24 cellular contexts compared by ENCODE assay signal in the genomic region with DNA sequence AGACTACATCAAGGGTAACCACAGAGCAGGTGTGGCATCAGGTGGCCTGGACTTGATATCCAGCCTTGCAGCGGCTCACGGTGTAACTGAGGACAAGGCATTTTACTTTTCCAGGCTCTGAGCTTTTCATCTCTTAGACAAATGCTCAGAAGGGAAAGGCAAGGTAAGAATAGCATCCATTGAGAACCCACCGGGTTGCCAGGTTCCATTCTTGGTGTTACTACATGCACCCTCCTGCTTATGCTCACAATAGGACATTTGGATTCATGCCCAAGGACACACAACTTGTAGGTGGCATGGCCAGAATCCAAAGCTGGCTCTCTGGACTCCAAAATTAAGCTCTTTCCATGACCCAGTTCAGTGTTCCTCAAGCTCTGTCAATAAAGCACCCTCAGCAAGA.
"Had no signal": no experiment of that assay in that cellular context is flagged by ENCODE, and none has a peak within 500 bp of the region (broad histone marks: within the 10 kb centered on the region; RNA-seq: fewer than 3 reads in every experiment).

No MANE protein-coding gene starts in this region.

- H3K36me3 Mint-ChIP-seq: activated CD4-positive, alpha-beta memory T cell treated with anti-CD3 and anti-CD28 coated beads for 36 hours; activated naive CD8-positive, alpha-beta T cell; memory B cell; stimulated activated effector memory CD8-positive, alpha-beta T cell treated with anti-CD3 and anti-CD28 coated beads, Interleukin-12 subunit alpha, Interleukin-12 subunit beta, amount 100 ng/mL, for 72 hours had no signal

- H3K9me3 Mint-ChIP-seq: activated B cell treated with CpG ODN at 0.5 μM for 24 hours; activated CD4-positive, alpha-beta memory T cell treated with anti-CD3 and anti-CD28 coated beads for 36 hours; memory B cell; nephron; stimulated activated effector memory CD8-positive, alpha-beta T cell treated with anti-CD3 and anti-CD28 coated beads, Interleukin-12 subunit alpha, Interleukin-12 subunit beta, amount 100 ng/mL, for 72 hours; stimulated activated naive CD8-positive, alpha-beta T cell treated with anti-CD3 and anti-CD28 coated beads, Interleukin-15, amount 100 ng/mL, for 72 hours had no signal

- H3K4me3 ChIP-seq: adrenal gland, ascending aorta, colonic mucosa, heart left ventricle, ovary, right lobe of liver, skin epidermis, suprapubic skin, transverse colon had no signal

- H3K9me3 ChIP-seq: adrenal gland, ascending aorta, colonic mucosa, heart left ventricle, neutrophil, ovary, right lobe of liver, suprapubic skin, transverse colon had no signal

- H3K36me3 ChIP-seq: adrenal gland, ascending aorta, brain microvascular endothelial cell, colonic mucosa, heart left ventricle, neutrophil, ovary, right lobe of liver, suprapubic skin, transverse colon had no signal

- DNase-seq: activated B cell treated with CpG ODN at 0.5 μM for 24 hours; activated CD4-positive, alpha-beta memory T cell treated with anti-CD3 and anti-CD28 coated beads for 36 hours; activated CD4-positive, alpha-beta T cell treated with anti-CD3 and anti-CD28 coated beads for 36 hours; activated gamma-delta T cell treated with Interleukin-2 at 50 U/mL for 16 hours; activated T-cell treated with anti-CD3 and anti-CD28 coated beads, Interleukin-2, amount 50 U/mL, for 1 hour; adrenal gland; central memory CD4-positive, alpha-beta T cell; colonic mucosa; heart left ventricle; ovary; right lobe of liver; stimulated activated CD4-positive, alpha-beta T cell treated with anti-CD3 and anti-CD28 coated beads, Interleukin-2, amount 100 ng/mL, for 24 hours; stimulated activated naive CD8-positive, alpha-beta T cell treated with anti-CD3 and anti-CD28 coated beads, Interleukin-15, amount 100 ng/mL, for 72 hours; T-helper 17 cell; transverse colon had no signal

- H3K4me1 Mint-ChIP-seq: activated B cell treated with CpG ODN at 0.5 μM for 24 hours had no signal

- H3K27me3 Mint-ChIP-seq: activated B cell treated with CpG ODN at 0.5 μM for 24 hours; activated CD4-positive, alpha-beta memory T cell treated with anti-CD3 and anti-CD28 coated beads for 36 hours; activated CD4-positive, alpha-beta T cell treated with anti-CD3 and anti-CD28 coated beads for 36 hours; activated naive CD8-positive, alpha-beta T cell; stimulated activated naive CD8-positive, alpha-beta T cell treated with anti-CD3 and anti-CD28 coated beads, Interleukin-15, amount 100 ng/mL, for 72 hours; T-helper 17 cell had no signal

- H3K4me3 Mint-ChIP-seq: activated B cell treated with CpG ODN at 0.5 μM for 24 hours; activated CD4-positive, alpha-beta memory T cell treated with anti-CD3 and anti-CD28 coated beads for 36 hours; activated CD4-positive, alpha-beta T cell treated with anti-CD3 and anti-CD28 coated beads for 36 hours; activated naive CD8-positive, alpha-beta T cell; memory B cell; nephron; stimulated activated effector memory CD8-positive, alpha-beta T cell treated with anti-CD3 and anti-CD28 coated beads, Interleukin-12 subunit alpha, Interleukin-12 subunit beta, amount 100 ng/mL, for 72 hours; stimulated activated naive CD8-positive, alpha-beta T cell treated with anti-CD3 and anti-CD28 coated beads, Interleukin-15, amount 100 ng/mL, for 72 hours; T-helper 17 cell had no signal

- H3K27ac ChIP-seq: adrenal gland, ascending aorta, brain microvascular endothelial cell, colonic mucosa, heart left ventricle, neutrophil, ovary, right lobe of liver, suprapubic skin, transverse colon had no signal

- H3K27me3 ChIP-seq: adrenal gland, ascending aorta, brain microvascular endothelial cell, colonic mucosa, heart left ventricle, neutrophil, ovary, right lobe of liver, suprapubic skin, transverse colon had no signal

- H3K27ac Mint-ChIP-seq: activated B cell treated with CpG ODN at 0.5 μM for 24 hours; activated CD4-positive, alpha-beta memory T cell treated with anti-CD3 and anti-CD28 coated beads for 36 hours; activated CD4-positive, alpha-beta T cell treated with anti-CD3 and anti-CD28 coated beads for 36 hours; activated naive CD8-positive, alpha-beta T cell; memory B cell; stimulated activated effector memory CD8-positive, alpha-beta T cell treated with anti-CD3 and anti-CD28 coated beads, Interleukin-12 subunit alpha, Interleukin-12 subunit beta, amount 100 ng/mL, for 72 hours; stimulated activated naive CD8-positive, alpha-beta T cell treated with anti-CD3 and anti-CD28 coated beads, Interleukin-15, amount 100 ng/mL, for 72 hours had no signal

- ATAC-seq: activated CD4-positive, alpha-beta T cell treated with anti-CD3 and anti-CD28 coated beads for 36 hours; heart left ventricle; right lobe of liver; stimulated activated effector memory CD8-positive, alpha-beta T cell treated with anti-CD3 and anti-CD28 coated beads, Interleukin-12 subunit alpha, Interleukin-12 subunit beta, amount 100 ng/mL, for 72 hours; stimulated activated naive CD8-positive, alpha-beta T cell treated with anti-CD3 and anti-CD28 coated beads, Interleukin-15, amount 100 ng/mL, for 72 hours; T-helper 17 cell had no signal
